ENCODE assay signal across 14 cellular contexts in genomic region chr4:70754990-70755688, GRCh38. TPM values are rescaled to one million over a fixed set of nuclear protein-coding genes. Genes with fewer than 3 reads are reported as not detected.
DNase-seq lines count a peak whose midpoint lies in the region; ATAC-seq and TF ChIP-seq lines count a peak whose summit lies in the region.
"Had no signal": no experiment of that assay in that cellular context is flagged by ENCODE, and none has a peak within 500 bp of the region (broad histone marks: within the 10 kb centered on the region; RNA-seq: fewer than 3 reads in every experiment).

No MANE protein-coding gene starts in this region.

- no peaks in the 10 kb centered on the region for H3K4me1 ChIP-seq in mesenchymal stem cell (ENCODE audit: control insufficient read depth, insufficient read depth, low read depth, low read length)
- H3K4me1 ChIP-seq: BLaER1 had no signal

- no peak overlapping the region for H2BK120ac ChIP-seq in mesenchymal stem cell (ENCODE audit: low read depth, low read length)

- H3K36me3 ChIP-seq in GM06990 (ENCODE audit: control insufficient read depth, insufficient read depth, low read length) (no peaks in the 10 kb centered on the region), mesenchymal stem cell (ENCODE audit: control insufficient read depth in 1 of 2, insufficient read depth in 2 of 2, low read depth in 1 of 2, low read length in 2 of 2) (peaks cover 2 to 15% of the 10 kb centered on the region in 2 experiments)

- peak; percentile 65 for ATAC-seq in GM19035 (IDR thresholded peaks at IDR 0.05; ENCODE audit: unreplicated experiment)
- ATAC-seq in HG02763 (IDR thresholded peaks at IDR 0.05; ENCODE audit: unreplicated experiment), result peak; percentile 17
- ATAC-seq: body of pancreas had no signal

- WGBS in mesenchymal stem cell, result 98% methylated on average over 6 of the region's 10 CpGs

- H4K91ac ChIP-seq in mesenchymal stem cell (ENCODE audit: low read length), result no peak overlapping the region

- no peak for TF ChIP-seq CTCF in GM06990 (IDR thresholded peaks at IDR 0.05; ENCODE audit: insufficient read depth, low read length, poor library complexity, severe bottlenecking)
- no peak for TF ChIP-seq CTCF in GM13976 (IDR thresholded peaks at IDR 0.05; ENCODE audit: borderline replicate concordance, control extremely low read depth, extremely low read depth, insufficient read depth, missing control alignments)

- peak overlapping the region; percentile 32 for H3K4me3 ChIP-seq in GM06990 (replicated peaks; ENCODE audit: low read depth, low read length)
- no peak overlapping the region for H3K4me3 ChIP-seq in mesenchymal stem cell (ENCODE audit: insufficient read depth in 1 of 2, low read depth in 1 of 2, low read length in 2 of 2)
- H3K4me3 ChIP-seq: BLaER1, body of pancreas had no signal

- H3K18ac ChIP-seq in mesenchymal stem cell (ENCODE audit: low read depth in 1 of 2, low read length in 2 of 2), result no peak overlapping the region

- peaks cover 14% of the 10 kb centered on the region for H3K79me1 ChIP-seq in mesenchymal stem cell (replicated peaks; ENCODE audit: low read length, poor library complexity, severe bottlenecking)

- no peak overlapping the region for H2AFZ ChIP-seq in mesenchymal stem cell (ENCODE audit: low read depth, low read length)

- H2BK15ac ChIP-seq in mesenchymal stem cell (ENCODE audit: low read depth, poor library complexity, severe bottlenecking), result no peak overlapping the region

- no peak overlapping the region for H3K9ac ChIP-seq in mesenchymal stem cell (ENCODE audit: low read length)
- H3K9ac ChIP-seq: BLaER1 had no signal

- H2BK5ac ChIP-seq in mesenchymal stem cell (ENCODE audit: low read depth, low read length, poor library complexity, severe bottlenecking), result no peak overlapping the region

- no peak overlapping the region for H3K23ac ChIP-seq in mesenchymal stem cell (ENCODE audit: low read length in 2 of 2)

- no peak overlapping the region for H3K4me2 ChIP-seq in mesenchymal stem cell (ENCODE audit: low read length, poor library complexity, severe bottlenecking)
- H3K4me2 ChIP-seq: BLaER1 had no signal

- in situ Hi-C loops in GM13976 (cut with MboI; ENCODE audit: low sequenced_read_pairs, unreplicated experiment), result no loop called here

- H3K4ac ChIP-seq in mesenchymal stem cell (ENCODE audit: low read depth in 1 of 2, low read length in 2 of 2), result no peak overlapping the region

- no peaks in the 10 kb centered on the region for H3K9me3 ChIP-seq in mesenchymal stem cell (ENCODE audit: control insufficient read depth, low read length)
- H3K9me3 ChIP-seq: BLaER1, body of pancreas had no signal

- no peak overlapping the region for H2BK12ac ChIP-seq in mesenchymal stem cell (ENCODE audit: low read length in 2 of 2)

- no peak overlapping the region for H3K14ac ChIP-seq in mesenchymal stem cell (ENCODE audit: low read length in 2 of 2)

- no peak overlapping the region for H4K8ac ChIP-seq in mesenchymal stem cell (ENCODE audit: low read length)

- H3K27me3 ChIP-seq in GM06990 (replicated peaks; ENCODE audit: control insufficient read depth, insufficient read depth, low read length) (no peaks in the 10 kb centered on the region), mesenchymal stem cell (ENCODE audit: control insufficient read depth in 1 of 2, insufficient read depth in 1 of 2, low read length in 2 of 2) (no peaks in the 10 kb centered on the region)
- H3K27me3 ChIP-seq: BLaER1, body of pancreas had no signal

- no peak overlapping the region for H3K27ac ChIP-seq in mesenchymal stem cell (ENCODE audit: low read length, poor library complexity, severe bottlenecking)
- H3K27ac ChIP-seq: BLaER1, body of pancreas had no signal

- no peak overlapping the region for H2AK5ac ChIP-seq in mesenchymal stem cell (ENCODE audit: low read length, severe bottlenecking)

- DNase-seq in GM06990 (ENCODE audit: extremely low read depth, insufficient read length) (peak; percentile 65), MV-4-11 (lab: John Stamatoyannopoulos, UW) (peak; percentile 54), mesenchymal stem cell (no peak), OCI-M1 (lab: John Stamatoyannopoulos, UW) (no peak), GM13976 (ENCODE audit: low spot score) (no peak), NCI-H526 (lab: John Stamatoyannopoulos, UW) (no peak)
- DNase-seq: body of pancreas; GDM1; NCI-H2081; stimulated activated CD4-positive, alpha-beta T cell treated with anti-CD3 and anti-CD28 coated beads, Interleukin-4, amount 100 ng/mL, for 1 hour; T-helper 9 cell had no signal

RNA-seq across cellular contexts. Expression of gene RUFY3, which starts 33.4 kb away (rescaled TPM):
- 9.3 TPM for polyA plus RNA-seq in mesenchymal stem cell (2013, experiment 1 of 2)
- 8.0 TPM for polyA plus RNA-seq in mesenchymal stem cell (2013, experiment 2 of 2)

Comparison
In these comparisons a context has a peak if more than half of its experiments do, and no peak if none do; other contexts are left out.
1. DNase-seq: peak in GM06990 (single experiment) and MV-4-11 (single experiment); none in mesenchymal stem cell (single experiment), OCI-M1 (single experiment), GM13976 (single experiment) and NCI-H526 (0 of 2).